2 cellular contexts compared by ENCODE assay signal in genomic region chr13:113777311-113778260, GRCh38.
TF ChIP-seq lines count a peak whose summit lies in the region.

No MANE protein-coding gene starts in this region.

TF ChIP-seq in IMR-90, 13 proteins besides CTCF, POLR2A, EP300 and RAD21:
- TF ChIP-seq ELK1 (IDR thresholded peaks at IDR 0.05; ENCODE audit: borderline replicate concordance, low read depth, low read length) (no peak), MAFK (IDR thresholded peaks at IDR 0.05; ENCODE audit: low read depth, low read length) (no peak), MAZ (IDR thresholded peaks at IDR 0.05; ENCODE audit: borderline replicate concordance, low read depth, low read length) (no peak), RFX5 (IDR thresholded peaks at IDR 0.05; ENCODE audit: low read depth, low read length) (no peak), BHLHE40 (IDR thresholded peaks at IDR 0.05; ENCODE audit: low read depth, low read length) (peak; percentile 94), MXI1 (IDR thresholded peaks at IDR 0.05; ENCODE audit: borderline replicate concordance, low read depth, low read length) (peak; percentile 94), FOS (IDR thresholded peaks at IDR 0.05; ENCODE audit: low read depth, low read length) (no peak), NFE2L2 (IDR thresholded peaks at IDR 0.05; ENCODE audit: low read depth, low read length) (no peak), CHD1 (IDR thresholded peaks at IDR 0.05; ENCODE audit: low read depth, low read length) (no peak)
- TF ChIP-seq, protein P1, sequence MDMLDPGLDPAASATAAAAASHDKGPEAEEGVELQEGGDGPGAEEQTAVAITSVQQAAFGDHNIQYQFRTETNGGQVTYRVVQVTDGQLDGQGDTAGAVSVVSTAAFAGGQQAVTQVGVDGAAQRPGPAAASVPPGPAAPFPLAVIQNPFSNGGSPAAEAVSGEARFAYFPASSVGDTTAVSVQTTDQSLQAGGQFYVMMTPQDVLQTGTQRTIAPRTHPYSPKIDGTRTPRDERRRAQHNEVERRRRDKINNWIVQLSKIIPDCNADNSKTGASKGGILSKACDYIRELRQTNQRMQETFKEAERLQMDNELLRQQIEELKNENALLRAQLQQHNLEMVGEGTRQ (IDR thresholded peaks at IDR 0.05; ENCODE audit: low read depth, low read length): no peak

TF ChIP-seq in HepG2, 621 proteins besides CTCF, POLR2A, EP300 and RAD21 (continued from another document and continues in another):
- TF ChIP-seq PBX2 (CRISPR knock-in tag; IDR thresholded peaks at IDR 0.05) (no peak), HOXD1 (CRISPR knock-in tag; IDR thresholded peaks at IDR 0.05) (no peak), THAP11 (CRISPR knock-in tag; IDR thresholded peaks at IDR 0.05) (no peak), ZBTB26 (CRISPR knock-in tag; IDR thresholded peaks at IDR 0.05; ENCODE audit: borderline replicate concordance) (no peak), ZNF766 (CRISPR knock-in tag; IDR thresholded peaks at IDR 0.05; ENCODE audit: borderline replicate concordance) (no peak), NCOR1 (IDR thresholded peaks at IDR 0.05; ENCODE audit: borderline replicate concordance, low read length) (no peak), ZNF816 (CRISPR knock-in tag; IDR thresholded peaks at IDR 0.05; ENCODE audit: borderline replicate concordance) (no peak), NONO (IDR thresholded peaks at IDR 0.05) (no peak), NONO (CRISPR knock-in tag; conservative IDR thresholded peaks at IDR 0.05) (no peak), BRD4 (CRISPR knock-in tag; IDR thresholded peaks at IDR 0.05) (no peak), JUNB (CRISPR knock-in tag; IDR thresholded peaks at IDR 0.05; ENCODE audit: borderline replicate concordance) (no peak), ZNF234 (CRISPR knock-in tag; conservative IDR thresholded peaks at IDR 0.05) (no peak), WIZ (CRISPR knock-in tag; IDR thresholded peaks at IDR 0.05) (peak; percentile 78; the same call in 1 of the 2 replicates), SATB2 (CRISPR knock-in tag; IDR thresholded peaks at IDR 0.05) (no peak), MTF2 (CRISPR knock-in tag; IDR thresholded peaks at IDR 0.05; ENCODE audit: borderline replicate concordance) (no peak), ZBTB42 (CRISPR knock-in tag; IDR thresholded peaks at IDR 0.05) (no peak), ATF7-NPFF (CRISPR knock-in tag; IDR thresholded peaks at IDR 0.05; ENCODE audit: low read depth) (no peak), ARID4A (CRISPR knock-in tag; IDR thresholded peaks at IDR 0.05; ENCODE audit: borderline replicate concordance) (no peak), NFKB2 (CRISPR knock-in tag; IDR thresholded peaks at IDR 0.05; ENCODE audit: borderline replicate concordance) (0 out of 2 replicates have a peak, but pooled peaks have one; percentile 38), MIER2 (CRISPR knock-in tag; IDR thresholded peaks at IDR 0.05) (peak; percentile 92), SALL1 (CRISPR knock-in tag; IDR thresholded peaks at IDR 0.05) (0 out of 2 replicates have a peak, but pooled peaks have one; percentile 20), ZNF232 (CRISPR knock-in tag; IDR thresholded peaks at IDR 0.05; ENCODE audit: borderline replicate concordance) (no peak), NR2C2 (CRISPR knock-in tag; IDR thresholded peaks at IDR 0.05; ENCODE audit: borderline replicate concordance) (no peak), BHLHE40 (IDR thresholded peaks at IDR 0.05; ENCODE audit: low read length) (peak; percentile 83), ZNF678 (CRISPR knock-in tag; IDR thresholded peaks at IDR 0.05) (no peak), SMARCC2 (IDR thresholded peaks at IDR 0.05) (no peak), FOSL1 (CRISPR knock-in tag; IDR thresholded peaks at IDR 0.05; ENCODE audit: borderline replicate concordance) (no peak), RAD51 (IDR thresholded peaks at IDR 0.05; ENCODE audit: borderline replicate concordance) (peak; percentile 39; the same call in 1 of the 2 replicates), KLF11 (CRISPR knock-in tag; IDR thresholded peaks at IDR 0.05) (no peak), TCF7 (IDR thresholded peaks at IDR 0.05; ENCODE audit: low read depth) (no peak), PCBP2 (optimal IDR thresholded peaks at IDR 0.05; ENCODE audit: low read depth, low read length, poor library complexity, severe bottlenecking) (no peak), MTF1 (CRISPR knock-in tag; IDR thresholded peaks at IDR 0.05) (no peak), MAF1 (CRISPR knock-in tag; IDR thresholded peaks at IDR 0.05; ENCODE audit: borderline replicate concordance) (no peak), ZFP37 (CRISPR knock-in tag; IDR thresholded peaks at IDR 0.05; ENCODE audit: borderline replicate concordance) (no peak), ZNF720 (CRISPR knock-in tag; IDR thresholded peaks at IDR 0.05) (no peak), ZNF101 (CRISPR knock-in tag; IDR thresholded peaks at IDR 0.05; ENCODE audit: borderline replicate concordance, low read depth) (no peak), NR2F2 (IDR thresholded peaks at IDR 0.05; ENCODE audit: borderline replicate concordance, low read depth) (no peak)
- TF ChIP-seq, protein P2, sequence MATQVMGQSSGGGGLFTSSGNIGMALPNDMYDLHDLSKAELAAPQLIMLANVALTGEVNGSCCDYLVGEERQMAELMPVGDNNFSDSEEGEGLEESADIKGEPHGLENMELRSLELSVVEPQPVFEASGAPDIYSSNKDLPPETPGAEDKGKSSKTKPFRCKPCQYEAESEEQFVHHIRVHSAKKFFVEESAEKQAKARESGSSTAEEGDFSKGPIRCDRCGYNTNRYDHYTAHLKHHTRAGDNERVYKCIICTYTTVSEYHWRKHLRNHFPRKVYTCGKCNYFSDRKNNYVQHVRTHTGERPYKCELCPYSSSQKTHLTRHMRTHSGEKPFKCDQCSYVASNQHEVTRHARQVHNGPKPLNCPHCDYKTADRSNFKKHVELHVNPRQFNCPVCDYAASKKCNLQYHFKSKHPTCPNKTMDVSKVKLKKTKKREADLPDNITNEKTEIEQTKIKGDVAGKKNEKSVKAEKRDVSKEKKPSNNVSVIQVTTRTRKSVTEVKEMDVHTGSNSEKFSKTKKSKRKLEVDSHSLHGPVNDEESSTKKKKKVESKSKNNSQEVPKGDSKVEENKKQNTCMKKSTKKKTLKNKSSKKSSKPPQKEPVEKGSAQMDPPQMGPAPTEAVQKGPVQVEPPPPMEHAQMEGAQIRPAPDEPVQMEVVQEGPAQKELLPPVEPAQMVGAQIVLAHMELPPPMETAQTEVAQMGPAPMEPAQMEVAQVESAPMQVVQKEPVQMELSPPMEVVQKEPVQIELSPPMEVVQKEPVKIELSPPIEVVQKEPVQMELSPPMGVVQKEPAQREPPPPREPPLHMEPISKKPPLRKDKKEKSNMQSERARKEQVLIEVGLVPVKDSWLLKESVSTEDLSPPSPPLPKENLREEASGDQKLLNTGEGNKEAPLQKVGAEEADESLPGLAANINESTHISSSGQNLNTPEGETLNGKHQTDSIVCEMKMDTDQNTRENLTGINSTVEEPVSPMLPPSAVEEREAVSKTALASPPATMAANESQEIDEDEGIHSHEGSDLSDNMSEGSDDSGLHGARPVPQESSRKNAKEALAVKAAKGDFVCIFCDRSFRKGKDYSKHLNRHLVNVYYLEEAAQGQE (IDR thresholded peaks at IDR 0.05; ENCODE audit: borderline replicate concordance in 1 of 2, low read depth in 1 of 2, low read length in 2 of 2): peak; percentile 76 to 91
- TF ChIP-seq, protein P3, sequence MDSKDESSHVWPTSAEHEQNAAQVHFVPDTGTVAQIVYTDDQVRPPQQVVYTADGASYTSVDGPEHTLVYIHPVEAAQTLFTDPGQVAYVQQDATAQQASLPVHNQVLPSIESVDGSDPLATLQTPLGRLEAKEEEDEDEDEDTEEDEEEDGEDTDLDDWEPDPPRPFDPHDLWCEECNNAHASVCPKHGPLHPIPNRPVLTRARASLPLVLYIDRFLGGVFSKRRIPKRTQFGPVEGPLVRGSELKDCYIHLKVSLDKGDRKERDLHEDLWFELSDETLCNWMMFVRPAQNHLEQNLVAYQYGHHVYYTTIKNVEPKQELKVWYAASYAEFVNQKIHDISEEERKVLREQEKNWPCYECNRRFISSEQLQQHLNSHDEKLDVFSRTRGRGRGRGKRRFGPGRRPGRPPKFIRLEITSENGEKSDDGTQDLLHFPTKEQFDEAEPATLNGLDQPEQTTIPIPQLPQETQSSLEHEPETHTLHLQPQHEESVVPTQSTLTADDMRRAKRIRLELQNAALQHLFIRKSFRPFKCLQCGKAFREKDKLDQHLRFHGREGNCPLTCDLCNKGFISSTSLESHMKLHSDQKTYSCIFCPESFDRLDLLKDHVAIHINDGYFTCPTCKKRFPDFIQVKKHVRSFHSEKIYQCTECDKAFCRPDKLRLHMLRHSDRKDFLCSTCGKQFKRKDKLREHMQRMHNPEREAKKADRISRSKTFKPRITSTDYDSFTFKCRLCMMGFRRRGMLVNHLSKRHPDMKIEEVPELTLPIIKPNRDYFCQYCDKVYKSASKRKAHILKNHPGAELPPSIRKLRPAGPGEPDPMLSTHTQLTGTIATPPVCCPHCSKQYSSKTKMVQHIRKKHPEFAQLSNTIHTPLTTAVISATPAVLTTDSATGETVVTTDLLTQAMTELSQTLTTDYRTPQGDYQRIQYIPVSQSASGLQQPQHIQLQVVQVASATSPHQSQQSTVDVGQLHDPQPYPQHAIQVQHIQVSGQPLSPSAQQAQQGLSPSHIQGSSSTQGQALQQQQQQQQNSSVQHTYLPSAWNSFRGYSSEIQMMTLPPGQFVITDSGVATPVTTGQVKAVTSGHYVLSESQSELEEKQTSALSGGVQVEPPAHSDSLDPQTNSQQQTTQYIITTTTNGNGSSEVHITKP (CRISPR knock-in tag; IDR thresholded peaks at IDR 0.05; ENCODE audit: low read depth): no peak
- TF ChIP-seq, protein P4, sequence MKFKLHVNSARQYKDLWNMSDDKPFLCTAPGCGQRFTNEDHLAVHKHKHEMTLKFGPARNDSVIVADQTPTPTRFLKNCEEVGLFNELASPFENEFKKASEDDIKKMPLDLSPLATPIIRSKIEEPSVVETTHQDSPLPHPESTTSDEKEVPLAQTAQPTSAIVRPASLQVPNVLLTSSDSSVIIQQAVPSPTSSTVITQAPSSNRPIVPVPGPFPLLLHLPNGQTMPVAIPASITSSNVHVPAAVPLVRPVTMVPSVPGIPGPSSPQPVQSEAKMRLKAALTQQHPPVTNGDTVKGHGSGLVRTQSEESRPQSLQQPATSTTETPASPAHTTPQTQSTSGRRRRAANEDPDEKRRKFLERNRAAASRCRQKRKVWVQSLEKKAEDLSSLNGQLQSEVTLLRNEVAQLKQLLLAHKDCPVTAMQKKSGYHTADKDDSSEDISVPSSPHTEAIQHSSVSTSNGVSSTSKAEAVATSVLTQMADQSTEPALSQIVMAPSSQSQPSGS (CRISPR knock-in tag; IDR thresholded peaks at IDR 0.05): no peak
- TF ChIP-seq, protein P5, sequence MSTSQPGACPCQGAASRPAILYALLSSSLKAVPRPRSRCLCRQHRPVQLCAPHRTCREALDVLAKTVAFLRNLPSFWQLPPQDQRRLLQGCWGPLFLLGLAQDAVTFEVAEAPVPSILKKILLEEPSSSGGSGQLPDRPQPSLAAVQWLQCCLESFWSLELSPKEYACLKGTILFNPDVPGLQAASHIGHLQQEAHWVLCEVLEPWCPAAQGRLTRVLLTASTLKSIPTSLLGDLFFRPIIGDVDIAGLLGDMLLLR (CRISPR knock-in tag; IDR thresholded peaks at IDR 0.05): peak; percentile 43; the same call in 1 of the 2 replicates
